ENCODE assay signal across 1 cellular context in the genomic region with DNA sequence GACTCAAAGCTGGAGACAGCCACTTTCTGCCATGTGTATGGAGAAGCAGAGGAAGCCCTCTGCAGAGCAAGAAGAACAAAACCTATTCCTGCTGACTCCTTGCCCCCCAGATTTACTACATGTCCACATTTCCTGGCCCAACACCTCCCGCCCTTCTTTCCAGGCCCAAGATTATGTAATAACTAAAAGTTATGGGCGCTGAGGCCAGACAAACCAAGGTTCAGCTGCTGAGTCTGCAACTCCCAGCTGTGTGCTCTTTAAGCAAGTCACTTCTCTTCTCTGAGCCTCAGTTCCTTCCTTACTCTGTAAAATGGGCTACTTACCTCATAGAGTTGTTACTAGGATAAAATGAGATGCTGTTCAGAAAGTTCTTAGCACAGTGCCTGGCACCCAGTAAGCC.
TF ChIP-seq lines count a peak whose summit lies in the region.

No MANE protein-coding gene starts in this region.

TF ChIP-seq in IMR-90, 13 proteins besides CTCF, POLR2A, EP300 and RAD21 (continued from another document):
- TF ChIP-seq SMC3 (IDR thresholded peaks at IDR 0.05; ENCODE audit: low read depth, low read length): no peak
- TF ChIP-seq RFX5 (IDR thresholded peaks at IDR 0.05; ENCODE audit: low read depth, low read length): no peak
- TF ChIP-seq CHD1 (IDR thresholded peaks at IDR 0.05; ENCODE audit: low read depth, low read length): no peak
- no peak for TF ChIP-seq NFE2L2 (IDR thresholded peaks at IDR 0.05; ENCODE audit: low read depth, low read length)
